Comparison of ENCODE assay signal across 10 cellular contexts in the genomic region with DNA sequence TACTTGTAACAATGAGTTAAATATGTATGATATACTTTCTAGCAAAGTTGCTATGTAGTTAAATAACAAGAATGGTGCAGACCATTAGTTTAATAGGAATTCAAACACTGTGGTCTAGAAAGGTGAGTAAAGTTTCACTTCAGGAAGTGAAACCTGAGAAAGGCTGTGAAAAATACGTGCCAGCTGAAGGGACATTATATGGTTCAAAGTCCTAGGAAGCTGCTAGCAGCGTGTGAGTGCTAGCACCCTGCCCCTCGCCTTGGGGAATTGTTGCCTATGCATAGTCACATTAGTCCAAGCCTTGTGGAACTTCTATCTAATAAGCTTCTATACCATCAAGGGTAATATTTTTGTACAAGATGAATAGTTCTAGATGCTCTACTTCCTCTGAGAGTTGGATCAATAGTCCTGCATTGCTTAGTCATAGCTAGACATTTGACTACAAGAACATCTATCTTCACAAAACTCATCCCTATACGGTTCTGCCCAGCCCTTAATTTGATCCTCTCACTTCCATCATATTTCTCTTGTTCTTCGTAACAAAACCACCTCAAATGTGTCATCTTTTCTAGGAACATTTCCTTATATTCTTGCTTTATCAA. TPM values are rescaled to one million over a fixed set of nuclear protein-coding genes. Genes with fewer than 3 reads are reported as not detected.
DNase-seq lines count a peak whose midpoint lies in the region; ATAC-seq and TF ChIP-seq lines count a peak whose summit lies in the region.
"Had no signal": no experiment of that assay in that cellular context is flagged by ENCODE, and none has a peak within 500 bp of the region (broad histone marks: within the 10 kb centered on the region; RNA-seq: fewer than 3 reads in every experiment).

No MANE protein-coding gene starts in this region.

- H3K27ac ChIP-seq in transverse colon (peak overlapping the region in 3 of 4 donors; percentile 23 to 30 (median 24)), gastrocnemius medialis (no peak overlapping the region)
- H3K27ac ChIP-seq: thoracic aorta had no signal

- no peak overlapping the region for H3K4me3 ChIP-seq in transverse colon
- no peak overlapping the region for H3K4me3 ChIP-seq in gastrocnemius medialis
- H3K4me3 ChIP-seq: thoracic aorta had no signal

- H3K36me3 ChIP-seq in transverse colon = no peaks in the 10 kb centered on the region
- H3K36me3 ChIP-seq in gastrocnemius medialis = no peaks in the 10 kb centered on the region
- H3K36me3 ChIP-seq: thoracic aorta had no signal

- TF ChIP-seq CTCF in transverse colon (IDR thresholded peaks at IDR 0.05) (no peak), gastrocnemius medialis (IDR thresholded peaks at IDR 0.05 in 4 of 5, conservative IDR thresholded peaks at IDR 0.05 in 1 of 5) (no peak)

- ATAC-seq in GM19397 (IDR thresholded peaks at IDR 0.05; ENCODE audit: unreplicated experiment) = peak; percentile 90
- peak; percentile 94 for ATAC-seq in HG02884 (IDR thresholded peaks at IDR 0.05; ENCODE audit: unreplicated experiment)
- no peak for ATAC-seq in gastrocnemius medialis
- ATAC-seq: naive thymus-derived CD8-positive, alpha-beta T cell had no signal

- WGBS in transverse colon (ENCODE audit: low coverage in 1 of 2), 2 donors = 35 to 47% methylated on average over 5 of the region's 5 CpGs

- TF ChIP-seq POLR2A in transverse colon (IDR thresholded peaks at IDR 0.05) (no peak), gastrocnemius medialis (IDR thresholded peaks at IDR 0.05) (no peak)

- H3K9me3 ChIP-seq in transverse colon (no peaks in the 10 kb centered on the region), gastrocnemius medialis (no peaks in the 10 kb centered on the region)
- H3K9me3 ChIP-seq: thoracic aorta had no signal

- DNase-seq in HuH-7 (ENCODE audit: low spot score) = peak; percentile 13
- peak; percentile 62 for DNase-seq in transverse colon
- no peak for DNase-seq in NCI-H1417 (lab: John Stamatoyannopoulos, UW)
- DNase-seq in Ammon's horn (ENCODE audit: low spot score) = no peak
- DNase-seq in gastrocnemius medialis = no peak
- DNase-seq: naive thymus-derived CD8-positive, alpha-beta T cell; NCI-H446 treated with DMSO at 0.1 percent for 48 hours had no signal

- in situ Hi-C loops in transverse colon (cut with MboI; ENCODE audit: low pct_ligation_motif_present in 1 of 4, low pct_unique_long_range_greater_than_20kb in 1 of 4, low sequenced_read_pairs in 3 of 4) (no loop called here), gastrocnemius medialis (cut with MboI; ENCODE audit: low sequenced_read_pairs in 4 of 4) (no loop called here)

- intact Hi-C loops in transverse colon (cut with DNase I; ENCODE audit: low total_unique reads) (no loop called here), gastrocnemius medialis (cut with DNase I; ENCODE audit: low total_unique reads) (no loop called here)

- peaks cover 0 to 7% (median 0%) of the 10 kb centered on the region in 4 donors for H3K4me1 ChIP-seq in transverse colon
- no peaks in the 10 kb centered on the region for H3K4me1 ChIP-seq in gastrocnemius medialis

- TF ChIP-seq EP300 in transverse colon (IDR thresholded peaks at IDR 0.05; ENCODE audit: low read depth) = no peak

- H3K27me3 ChIP-seq in transverse colon = no peaks in the 10 kb centered on the region
- no peaks in the 10 kb centered on the region for H3K27me3 ChIP-seq in gastrocnemius medialis

RNA-seq across cellular contexts. Expression of a gene that starts 45.8 kb away (rescaled TPM):
- 1 to 10 TPM; 1.8 to 5.2 (median 2.8) TPM for total RNA-seq in transverse colon
- under 1 TPM; 0.15 to 0.67 (median 0.46) TPM for total RNA-seq in gastrocnemius medialis

Comparison
In these comparisons a context has a peak if more than half of its experiments do, and no peak if none do; other contexts are left out.
1. ATAC-seq: peak in GM19397 (single experiment) and HG02884 (single experiment); none in gastrocnemius medialis (0 of 2).
2. DNase-seq: peak in HuH-7 (single experiment) and transverse colon (single experiment); none in NCI-H1417 (0 of 3), Ammon's horn (single experiment) and gastrocnemius medialis (0 of 2).
3. H3K27ac ChIP-seq: peak in transverse colon (3 of 4); none in gastrocnemius medialis (0 of 4).